Comparison of ENCODE assay signal across 11 cellular contexts in genomic region chr17:77163521-77164280, GRCh38. TPM values are rescaled to one million over a fixed set of nuclear protein-coding genes. Genes with fewer than 3 reads are reported as not detected.
DNase-seq lines count a peak whose midpoint lies in the region; ATAC-seq and TF ChIP-seq lines count a peak whose summit lies in the region.
"Had no signal": no experiment of that assay in that cellular context is flagged by ENCODE, and none has a peak within 500 bp of the region (broad histone marks: within the 10 kb centered on the region; RNA-seq: fewer than 3 reads in every experiment).

No MANE protein-coding gene starts in this region.

- H3K4me1 ChIP-seq in mesodermal cell (ENCODE audit: control insufficient read depth, insufficient read depth, low read length, poor library complexity, severe bottlenecking): peaks cover 45% of the 10 kb centered on the region
- peaks cover 73% of the 10 kb centered on the region for H3K4me1 ChIP-seq in testis

- TF ChIP-seq POLR2A in testis (IDR thresholded peaks at IDR 0.05): no peak

- H3K27ac ChIP-seq in angular gyrus (ENCODE audit: low read depth, low read length) (peak overlapping the region; percentile 89), mesodermal cell (ENCODE audit: low read depth, low read length, severe bottlenecking) (peak overlapping the region; percentile 74), testis (peak overlapping the region; percentile 74 to 85)

- peaks cover 18% of the 10 kb centered on the region for H3K9me3 Mint-ChIP-seq in activated T-cell treated with anti-CD3 and anti-CD28 coated beads, Interleukin-2, amount 50 U/mL, for 24 hours

- no peak for TF ChIP-seq CTCF in testis (IDR thresholded peaks at IDR 0.05)

- 47 to 55% methylated on average over 14 to 16 of the region's 17 CpGs for whole genome bisulfite sequencing in mesodermal cell (ENCODE audit: insufficient coverage in 2 of 2), 2 experiments
- 49 to 61% methylated on average over 17 of the region's 17 CpGs for WGBS in testis, 2 donors

- H3K4me3 Mint-ChIP-seq in activated T-cell treated with anti-CD3 and anti-CD28 coated beads, Interleukin-2, amount 50 U/mL, for 24 hours: no peak overlapping the region

- no peak for ATAC-seq in GM19023 (IDR thresholded peaks at IDR 0.05; ENCODE audit: unreplicated experiment)

- H3K4me1 Mint-ChIP-seq in activated T-cell treated with anti-CD3 and anti-CD28 coated beads, Interleukin-2, amount 50 U/mL, for 24 hours (ENCODE audit: low read depth): peaks cover 50% of the 10 kb centered on the region

- no peaks in the 10 kb centered on the region for H3K27me3 Mint-ChIP-seq in activated T-cell treated with anti-CD3 and anti-CD28 coated beads, Interleukin-2, amount 50 U/mL, for 24 hours

- H3K36me3 Mint-ChIP-seq in activated T-cell treated with anti-CD3 and anti-CD28 coated beads, Interleukin-2, amount 50 U/mL, for 24 hours (ENCODE audit: low read depth): peaks cover 53% of the 10 kb centered on the region

- H3K4me3 ChIP-seq in mesodermal cell (ENCODE audit: extremely low read depth, insufficient read depth, low read length, poor library complexity, severe bottlenecking) (no peak overlapping the region), testis (no peak overlapping the region)
- H3K4me3 ChIP-seq: MG63 had no signal

- intact Hi-C loops in testis (cut with DNase I; ENCODE audit: low total_unique reads): no loop called here

- DNase-seq in activated T-cell treated with anti-CD3 and anti-CD28 coated beads, Interleukin-2, amount 50 U/mL, for 24 hours: no peak
- DNase-seq in activated T-cell treated with anti-CD3 and anti-CD28 coated beads, Interleukin-2, amount 50 U/mL, for 1 hour: no peak
- DNase-seq in testis (no peak), HCEC 1CT (no peak), COLO668 (lab: John Stamatoyannopoulos, UW; ENCODE audit: unreplicated experiment) (no peak)
- DNase-seq: MG63; stimulated activated naive CD4-positive, alpha-beta T cell treated with Interleukin-2 at 50 U/mL for 16 hours; T-helper 1 cell had no signal

- no peaks in the 10 kb centered on the region for H3K27me3 ChIP-seq in testis
- H3K27me3 ChIP-seq: MG63 had no signal

- peak overlapping the region; percentile 15 for H3K27ac Mint-ChIP-seq in activated T-cell treated with anti-CD3 and anti-CD28 coated beads, Interleukin-2, amount 50 U/mL, for 24 hours

- H3K36me3 ChIP-seq in mesodermal cell (ENCODE audit: control insufficient read depth, insufficient read depth, low read length) (peaks cover 53% of the 10 kb centered on the region), testis (ENCODE audit: low read depth, missing control alignments) (no peaks in the 10 kb centered on the region)

- H3K9me3 ChIP-seq in mesodermal cell (ENCODE audit: control insufficient read depth, low read length) (peaks cover 29% of the 10 kb centered on the region), testis (no peaks in the 10 kb centered on the region)

RNA-seq across cellular contexts. Expression of gene SEC14L1, which starts 22.9 kb away (rescaled TPM):
- polyA plus RNA-seq in mesodermal cell (2013, experiment 1 of 2): 203 TPM
- polyA plus RNA-seq in mesodermal cell (2013, experiment 2 of 2): 152 TPM
- total RNA-seq in testis: 100 to 1,000 TPM; 240 to 262 TPM
- 143 TPM for polyA plus RNA-seq in testis (ENCODE audit: insufficient read depth, low read depth, low replicate concordance)
